ENCODE assay signal across 12 cellular contexts in the genomic region with DNA sequence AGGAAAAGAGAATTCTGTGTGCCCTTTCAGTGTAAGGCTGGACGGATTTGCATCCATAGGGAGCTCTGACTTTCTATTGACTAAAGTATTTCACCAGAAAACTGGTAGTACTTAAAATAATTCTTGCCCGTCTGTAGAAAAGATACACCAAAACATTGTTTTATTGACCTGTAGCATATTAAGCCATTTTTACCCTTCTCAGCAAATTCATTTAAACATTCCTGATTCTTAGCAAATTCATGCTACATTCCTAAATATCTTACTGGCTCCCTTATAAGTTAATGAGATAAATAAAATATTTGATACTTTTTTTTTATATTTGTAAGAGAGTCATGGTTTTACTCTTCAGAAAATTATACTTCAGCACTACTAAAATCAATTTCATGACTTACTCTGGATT. TPM values are rescaled to one million over a fixed set of nuclear protein-coding genes. Genes with fewer than 3 reads are reported as not detected.
DNase-seq lines count a peak whose midpoint lies in the region; ATAC-seq, FAIRE-seq and TF ChIP-seq lines count a peak whose summit lies in the region.
"Had no signal": no experiment of that assay in that cellular context is flagged by ENCODE, and none has a peak within 500 bp of the region (broad histone marks: within the 10 kb centered on the region; RNA-seq: fewer than 3 reads in every experiment).

No MANE protein-coding gene starts in this region.

- TF ChIP-seq RAD21 in HepG2 (CRISPR knock-in tag; IDR thresholded peaks at IDR 0.05): no peak

- no peak for TF ChIP-seq CTCF in HepG2 (CRISPR knock-in tag; IDR thresholded peaks at IDR 0.05)
- TF ChIP-seq CTCF in right lobe of liver (IDR thresholded peaks at IDR 0.05): no peak

- H3K9me3 ChIP-seq in HepG2 (ENCODE audit: low read length): no peaks in the 10 kb centered on the region
- no peaks in the 10 kb centered on the region for H3K9me3 ChIP-seq in right lobe of liver
- H3K9me3 ChIP-seq: thyroid gland had no signal

- peak overlapping the region; percentile 31 for H3K4me3 Mint-ChIP-seq in activated T-helper 2 cell treated with anti-CD3 and anti-CD28 coated beads, Interferon-gamma antibody, Interleukin-2, Interleukin-4, amounts not matched to agents 10 μg/mL and 5 μg/mL and 100 μg/mL, durations not matched to agents 14 hours and 24 hours and 36 hours (ENCODE audit: low read depth)
- peak overlapping the region in 5 of 8 donors; percentile 43 to 99 (median 73) for H3K4me3 Mint-ChIP-seq in naive B cell

- peaks cover 3% of the 10 kb centered on the region for H3K79me2 ChIP-seq in HepG2 (ENCODE audit: insufficient read depth, low read length)

- H3K36me3 Mint-ChIP-seq in activated T-helper 2 cell treated with anti-CD3 and anti-CD28 coated beads, Interferon-gamma antibody, Interleukin-2, Interleukin-4, amounts not matched to agents 10 μg/mL and 5 μg/mL and 100 μg/mL, durations not matched to agents 14 hours and 24 hours and 36 hours (ENCODE audit: low read depth): peaks cover 8% of the 10 kb centered on the region
- peaks cover 0 to 5% of the 10 kb centered on the region in 2 donors for H3K36me3 Mint-ChIP-seq in naive B cell

- POLR2A ChIA-PET in HepG2 (lab: Yijun Ruan, JAX): interaction anchor here (0.8 to 1.4 kb wide), 4 partner anchors 20 to 230 kb away, joined by 3 to 11 read pairs (median 4); a partner anchor contains a TSS

- H3K4me1 ChIP-seq in HepG2 (ENCODE audit: insufficient read depth, low read length) (peaks cover 59% of the 10 kb centered on the region), right lobe of liver (peaks cover 0 to 5% (median 0%) of the 10 kb centered on the region in 4 donors)

- in situ Hi-C loops in HepG2 (cut with HindIII; ENCODE audit: extremely low pct_ligation_motif_present, low pct_unique_long_range_greater_than_20kb): no loop called here
- in situ Hi-C loops in KBM-7 (cut with MboI; ENCODE audit: low pct_unique_long_range_greater_than_20kb, low sequenced_read_pairs): no loop called here

- BruUV-seq in HepG2 (replicated peaks; lab: Mats Ljungman, UMichigan): no TSS peak

- H3K27ac Mint-ChIP-seq in activated T-helper 2 cell treated with anti-CD3 and anti-CD28 coated beads, Interferon-gamma antibody, Interleukin-2, Interleukin-4, amounts not matched to agents 10 μg/mL and 5 μg/mL and 100 μg/mL, durations not matched to agents 14 hours and 24 hours and 36 hours: peak overlapping the region; percentile 51
- peak overlapping the region in 4 of 6 donors; percentile 62 to 99 (median 84) for H3K27ac Mint-ChIP-seq in naive B cell

- TF ChIP-seq POLR2A in HepG2 (IDR thresholded peaks at IDR 0.05; ENCODE audit: insufficient read depth in 1 of 2, low read depth in 2 of 2, low read length in 2 of 2) (no peak), right lobe of liver (IDR thresholded peaks at IDR 0.05) (no peak)

- H3K9ac ChIP-seq in HepG2 (ENCODE audit: insufficient read depth, low read depth, low read length): no peak overlapping the region

- FAIRE-seq in HepG2 (lab: Jason Lieb, UNC): no peak
- FAIRE-seq: islet of Langerhans, TTC549 had no signal

- H3K4me1 Mint-ChIP-seq in activated T-helper 2 cell treated with anti-CD3 and anti-CD28 coated beads, Interferon-gamma antibody, Interleukin-2, Interleukin-4, amounts not matched to agents 10 μg/mL and 5 μg/mL and 100 μg/mL, durations not matched to agents 14 hours and 24 hours and 36 hours (ENCODE audit: low read depth): peaks cover 14% of the 10 kb centered on the region
- peaks cover 8 to 25% (median 13%) of the 10 kb centered on the region in 3 donors for H3K4me1 Mint-ChIP-seq in naive B cell

- H3K27me3 Mint-ChIP-seq in activated T-helper 2 cell treated with anti-CD3 and anti-CD28 coated beads, Interferon-gamma antibody, Interleukin-2, Interleukin-4, amounts not matched to agents 10 μg/mL and 5 μg/mL and 100 μg/mL, durations not matched to agents 14 hours and 24 hours and 36 hours (ENCODE audit: low read depth): no peaks in the 10 kb centered on the region
- no peaks in the 10 kb centered on the region for H3K27me3 Mint-ChIP-seq in naive B cell

- H3K4me3 ChIP-seq in HepG2 (replicated peaks in 1 of 3; ENCODE audit: insufficient read depth in 1 of 3, low read depth in 2 of 3, low read length in 3 of 3) (peak overlapping the region in 1 of 3 experiments; percentile 35; a peak in 2 of 6 replicates), right lobe of liver (no peak overlapping the region)
- H3K4me3 ChIP-seq: thyroid gland had no signal

- H3K36me3 ChIP-seq in HepG2 (replicated peaks in 1 of 2; ENCODE audit: control insufficient read depth in 1 of 2, insufficient read depth in 2 of 2, low read length in 2 of 2) (no peaks in the 10 kb centered on the region), right lobe of liver (no peaks in the 10 kb centered on the region)
- H3K36me3 ChIP-seq: thyroid gland had no signal

- 89% methylated on average over 2 of the region's 2 CpGs for WGBS in HepG2 (ENCODE audit: low lambda C conversion rate)
- 83% methylated on average over 2 of the region's 2 CpGs for WGBS in right lobe of liver (ENCODE audit: insufficient coverage, low coverage, low lambda C conversion rate, missing lambda C conversion rate)

- CTCF ChIA-PET in HepG2 (lab: Yijun Ruan, JAX; ENCODE audit: low intra/inter-chr PET ratio, low total read pairs): no interaction called here

- no peak overlapping the region for H2AFZ ChIP-seq in HepG2 (ENCODE audit: low read length)

- TF ChIP-seq EP300 in HepG2 (IDR thresholded peaks at IDR 0.05; ENCODE audit: low read depth in 2 of 2, low read length in 2 of 2) (no peak), HepG2 (CRISPR knock-in tag; IDR thresholded peaks at IDR 0.05; ENCODE audit: borderline replicate concordance) (no peak)

- H3K4me2 ChIP-seq in HepG2 (ENCODE audit: low read depth, low read length): peak overlapping the region; percentile 76

- peaks cover 18% of the 10 kb centered on the region for H3K9me3 Mint-ChIP-seq in activated T-helper 2 cell treated with anti-CD3 and anti-CD28 coated beads, Interferon-gamma antibody, Interleukin-2, Interleukin-4, amounts not matched to agents 10 μg/mL and 5 μg/mL and 100 μg/mL, durations not matched to agents 14 hours and 24 hours and 36 hours
- peaks cover 0 to 6% (median 2%) of the 10 kb centered on the region in 7 donors for H3K9me3 Mint-ChIP-seq in naive B cell

- intact Hi-C loops in HepG2 (cut with micrococcal nuclease; ENCODE audit: unreplicated experiment) (loop anchor here (5.0 kb wide), 2 partner anchors 65 to 170 kb away; a partner anchor contains a TSS), right lobe of liver (cut with DNase I) (no loop called here)
- intact Hi-C loops in activated T-helper 2 cell treated with anti-CD3 and anti-CD28 coated beads, Interferon-gamma antibody, Interleukin-2, Interleukin-4, amounts not matched to agents 10 μg/mL and 5 μg/mL and 100 μg/mL, durations not matched to agents 14 hours and 24 hours and 36 hours (cut with micrococcal nuclease): loop anchor here (10.0 kb wide), 1 partner anchor 167 kb away; a partner anchor contains a TSS

- H3K27ac ChIP-seq in HepG2 (ENCODE audit: extremely low read length, insufficient read depth, low read length): peak overlapping the region; percentile 97
- H3K27ac ChIP-seq in right lobe of liver: no peak overlapping the region

- ATAC-seq in HepG2: no peak
- no peak for ATAC-seq in right lobe of liver
- ATAC-seq in naive B cell (ENCODE audit: low read depth in 2 of 2): no peak
- ATAC-seq in GM18867 (IDR thresholded peaks at IDR 0.05; ENCODE audit: unreplicated experiment): no peak
- no peak for ATAC-seq in HG03442 (IDR thresholded peaks at IDR 0.05; ENCODE audit: unreplicated experiment)

- no peaks in the 10 kb centered on the region for H3K27me3 ChIP-seq in HepG2 (ENCODE audit: control insufficient read depth in 1 of 2, insufficient read depth in 2 of 2, low read length in 2 of 2)
- no peaks in the 10 kb centered on the region for H3K27me3 ChIP-seq in right lobe of liver
- H3K27me3 ChIP-seq: thyroid gland had no signal

- no peaks in the 10 kb centered on the region for H4K20me1 ChIP-seq in HepG2 (ENCODE audit: insufficient read depth, low read length)

- no peak for DNase-seq in HepG2 (ENCODE audit: low spot score)
- no peak for DNase-seq in right lobe of liver
- DNase-seq in activated T-helper 2 cell treated with anti-CD3 and anti-CD28 coated beads, Interferon-gamma antibody, Interleukin-2, Interleukin-4, amounts not matched to agents 10 μg/mL and 5 μg/mL and 100 μg/mL, durations not matched to agents 14 hours and 24 hours and 36 hours (ENCODE audit: low spot score): no peak
- no peak for DNase-seq in naive B cell
- no peak for DNase-seq in KBM-7
- DNase-seq in NCI-H187 (lab: John Stamatoyannopoulos, UW): no peak
- DNase-seq: posterior cingulate gyrus, thyroid gland had no signal

RNA-seq across cellular contexts. Expression of a gene that starts 1.6 kb away (rescaled TPM):
- total RNA-seq in HepG2 (2016; rRNA removed; fragmentation: Illumina TruSeq; extraction: Trizol) (9.7 and 14.1 TPM in 2 replicates), right lobe of liver (10 to 100 TPM in 2 of 6 experiments, 1 to 10 TPM in 4; 5.5 to 12.9 (median 8.3) TPM)
- 1.4 and 1.9 TPM in 2 replicates for total RNA-seq in HepG2 (2016; cell fraction: cytosol; rRNA removed; fragmentation: Illumina TruSeq; extraction: Trizol; ENCODE audit: low read depth)
- total RNA-seq in HepG2 (2016; cell fraction: insoluble cytoplasmic fraction; rRNA removed; fragmentation: Illumina TruSeq; extraction: Trizol): 9.3 and 17.3 TPM in 2 replicates
- 4.3 and 4.5 TPM in 2 replicates for total RNA-seq in HepG2 (2016; cell fraction: membrane; rRNA removed; fragmentation: Illumina TruSeq; extraction: Trizol)
- total RNA-seq in HepG2 (2016; cell fraction: nucleus; rRNA removed; fragmentation: Illumina TruSeq; extraction: Trizol): 6.7 and 6.8 TPM in 2 replicates
- polyA plus RNA-seq in HepG2 (2011; rRNA removed) (3.0 and 3.1 TPM in 2 replicates), naive B cell (ENCODE audit: low read depth in 6 of 6) (10 to 100 TPM in 4 of 6 donors, 1 to 10 TPM in 2; 8.6 to 16.9 (median 11.0) TPM)
- 1.2 and 2.3 TPM in 2 replicates for polyA plus RNA-seq in HepG2 (2011; cell fraction: cytosol; rRNA removed)
- 0.90 and 1.3 TPM in 2 replicates for polyA plus RNA-seq in HepG2 (2011; cell fraction: nucleus; rRNA removed)
- 4.1 and 6.3 TPM in 2 replicates for polyA plus RNA-seq in HepG2 (2012)
- 0.96 and 1.1 TPM in 2 replicates for polyA plus RNA-seq in HepG2 (2016; cell fraction: cytosol; fragmentation: Illumina TruSeq; extraction: Trizol; ENCODE audit: low read depth)
- polyA plus RNA-seq in HepG2 (2016; cell fraction: insoluble cytoplasmic fraction; fragmentation: Illumina TruSeq; extraction: Trizol; ENCODE audit: low read depth): 9.0 and 10.4 TPM in 2 replicates
- polyA plus RNA-seq in HepG2 (2016; cell fraction: membrane; fragmentation: Illumina TruSeq; extraction: Trizol; ENCODE audit: low read depth): 2.3 and 3.1 TPM in 2 replicates
- 5.5 and 7.0 TPM in 2 replicates for polyA plus RNA-seq in HepG2 (2016; cell fraction: nucleus; fragmentation: Illumina TruSeq; extraction: Trizol; ENCODE audit: insufficient read depth, low read depth)
- polyA minus RNA-seq in HepG2 (2011; rRNA and poly(A)+ RNA removed; ENCODE audit: low replicate concordance): 2.5 and 3.2 TPM in 2 replicates
- polyA minus RNA-seq in HepG2 (2011; cell fraction: cytosol; rRNA and poly(A)+ RNA removed): 3.1 and 3.4 TPM in 2 replicates
- 4.5 and 5.3 TPM in 2 replicates for polyA minus RNA-seq in HepG2 (2011; cell fraction: nucleus; rRNA and poly(A)+ RNA removed)
- total RNA-seq in activated T-helper 2 cell treated with anti-CD3 and anti-CD28 coated beads, Interferon-gamma antibody, Interleukin-2, Interleukin-4, amounts not matched to agents 10 μg/mL and 5 μg/mL and 100 μg/mL, durations not matched to agents 14 hours and 24 hours and 36 hours: 14.7 and 15.6 TPM in 2 replicates

RNA-seq across cellular contexts. Expression of a gene that starts 51.4 kb away (rescaled TPM):
- total RNA-seq in HepG2 (2016; rRNA removed; fragmentation: Illumina TruSeq; extraction: Trizol): 14.3 and 15.3 TPM in 2 replicates
- total RNA-seq in HepG2 (2016; cell fraction: cytosol; rRNA removed; fragmentation: Illumina TruSeq; extraction: Trizol; ENCODE audit: low read depth): 9.9 and 10.4 TPM in 2 replicates
- 12.9 and 13.7 TPM in 2 replicates for total RNA-seq in HepG2 (2016; cell fraction: insoluble cytoplasmic fraction; rRNA removed; fragmentation: Illumina TruSeq; extraction: Trizol)
- 12.0 and 14.5 TPM in 2 replicates for total RNA-seq in HepG2 (2016; cell fraction: membrane; rRNA removed; fragmentation: Illumina TruSeq; extraction: Trizol)
- total RNA-seq in HepG2 (2016; cell fraction: nucleus; rRNA removed; fragmentation: Illumina TruSeq; extraction: Trizol): 26.9 and 30.8 TPM in 2 replicates
- 23.0 and 26.3 TPM in 2 replicates for polyA plus RNA-seq in HepG2 (2011; rRNA removed)
- polyA plus RNA-seq in HepG2 (2011; cell fraction: cytosol; rRNA removed): 15.9 and 16.5 TPM in 2 replicates
- polyA plus RNA-seq in HepG2 (2011; cell fraction: nucleus; rRNA removed): 89.7 and 90.3 TPM in 2 replicates
- polyA plus RNA-seq in HepG2 (2012): 18.5 and 25.7 TPM in 2 replicates
- polyA plus RNA-seq in HepG2 (2016; cell fraction: cytosol; fragmentation: Illumina TruSeq; extraction: Trizol; ENCODE audit: low read depth): 2.2 and 2.3 TPM in 2 replicates
- polyA plus RNA-seq in HepG2 (2016; cell fraction: insoluble cytoplasmic fraction; fragmentation: Illumina TruSeq; extraction: Trizol; ENCODE audit: low read depth): 16.9 and 21.5 TPM in 2 replicates
- 7.6 and 9.3 TPM in 2 replicates for polyA plus RNA-seq in HepG2 (2016; cell fraction: membrane; fragmentation: Illumina TruSeq; extraction: Trizol; ENCODE audit: low read depth)
- polyA plus RNA-seq in HepG2 (2016; cell fraction: nucleus; fragmentation: Illumina TruSeq; extraction: Trizol; ENCODE audit: insufficient read depth, low read depth): 56.2 and 67.8 TPM in 2 replicates
- 58.6 and 58.9 TPM in 2 replicates for polyA minus RNA-seq in HepG2 (2011; rRNA and poly(A)+ RNA removed; ENCODE audit: low replicate concordance)
- polyA minus RNA-seq in HepG2 (2011; cell fraction: cytosol; rRNA and poly(A)+ RNA removed): 22.0 and 27.0 TPM in 2 replicates
- polyA minus RNA-seq in HepG2 (2011; cell fraction: nucleus; rRNA and poly(A)+ RNA removed): 78.5 and 80.8 TPM in 2 replicates
- total RNA-seq in right lobe of liver: 10 to 100 TPM in 5 of 6 experiments, 1 to 10 TPM in 1; 9.9 to 14.9 (median 12.3) TPM
- total RNA-seq in activated T-helper 2 cell treated with anti-CD3 and anti-CD28 coated beads, Interferon-gamma antibody, Interleukin-2, Interleukin-4, amounts not matched to agents 10 μg/mL and 5 μg/mL and 100 μg/mL, durations not matched to agents 14 hours and 24 hours and 36 hours: 33.4 and 38.6 TPM in 2 replicates
- 1 to 10 TPM in 4 of 6 donors, under 1 TPM in 1, not detected in 1; 0.86 to 5.1 (median 3.2) TPM for polyA plus RNA-seq in naive B cell (ENCODE audit: low read depth in 6 of 6)

Comparison
In these comparisons a context has a peak if more than half of its experiments do, and no peak if none do; other contexts are left out.
1. intact Hi-C loops: an anchor here in HepG2 (5.0 kb wide) and activated T-helper 2 cell treated with anti-CD3 and anti-CD28 coated beads, Interferon-gamma antibody, Interleukin-2, Interleukin-4, amounts not matched to agents 10 μg/mL and 5 μg/mL and 100 μg/mL, durations not matched to agents 14 hours and 24 hours and 36 hours (10.0 kb wide); none called in right lobe of liver.